ENCODE assay signal across 8 cellular contexts in the genomic region with DNA sequence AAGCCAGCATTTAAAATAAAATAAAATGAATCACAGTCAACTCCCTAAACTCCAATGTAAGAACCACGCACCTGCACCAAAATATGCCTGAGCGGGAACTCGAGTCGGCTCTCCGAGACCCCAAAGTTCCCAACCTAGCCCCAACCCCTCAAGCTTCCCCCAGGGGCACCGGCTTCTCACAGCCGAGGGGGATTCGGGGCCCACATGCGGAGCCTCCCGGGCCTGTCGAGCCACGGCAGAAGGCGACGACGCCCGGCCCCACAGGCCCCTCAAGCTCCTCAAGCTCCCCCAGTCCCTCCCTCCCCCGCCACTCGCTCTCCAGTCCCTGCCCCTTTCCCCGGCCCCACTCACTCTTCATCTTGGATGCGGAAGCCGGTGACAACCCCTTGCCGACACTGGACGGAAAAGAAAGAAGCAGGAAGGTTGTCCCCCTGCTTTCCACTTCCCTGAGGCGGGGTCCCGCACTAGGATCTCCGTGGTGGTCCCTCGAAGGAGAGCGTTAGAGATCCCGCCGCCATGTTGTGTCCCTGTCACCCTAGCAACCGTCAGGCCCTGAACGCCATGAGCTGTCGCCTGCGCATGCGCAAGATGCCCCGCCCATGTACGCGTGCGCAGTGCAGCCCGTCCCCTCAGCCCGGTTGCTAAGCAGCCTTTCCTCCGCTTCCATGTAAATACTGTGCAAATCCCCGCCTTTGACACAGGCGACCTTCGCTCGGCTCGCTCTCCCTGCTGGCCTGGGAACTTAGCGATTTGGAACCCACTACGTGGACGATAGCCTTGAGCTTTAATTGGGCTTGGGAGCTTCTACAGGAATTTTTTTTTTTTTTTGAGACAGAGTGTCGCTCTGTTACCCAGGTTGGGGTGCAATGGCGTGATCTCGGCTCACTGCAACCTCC. TPM values are rescaled to one million over a fixed set of nuclear protein-coding genes. Genes with fewer than 3 reads are reported as not detected.
A peak's percentile ranks its signal among the peaks of the same experiment; 100 is the strongest.
DNase-seq lines count a peak whose midpoint lies in the region; ATAC-seq and TF ChIP-seq lines count a peak whose summit lies in the region.

A gene with protein sequence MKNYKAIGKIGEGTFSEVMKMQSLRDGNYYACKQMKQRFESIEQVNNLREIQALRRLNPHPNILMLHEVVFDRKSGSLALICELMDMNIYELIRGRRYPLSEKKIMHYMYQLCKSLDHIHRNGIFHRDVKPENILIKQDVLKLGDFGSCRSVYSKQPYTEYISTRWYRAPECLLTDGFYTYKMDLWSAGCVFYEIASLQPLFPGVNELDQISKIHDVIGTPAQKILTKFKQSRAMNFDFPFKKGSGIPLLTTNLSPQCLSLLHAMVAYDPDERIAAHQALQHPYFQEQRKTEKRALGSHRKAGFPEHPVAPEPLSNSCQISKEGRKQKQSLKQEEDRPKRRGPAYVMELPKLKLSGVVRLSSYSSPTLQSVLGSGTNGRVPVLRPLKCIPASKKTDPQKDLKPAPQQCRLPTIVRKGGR (minus strand): TSS at position 554 of the 896 bp plus-strand sequence. CDS start 196 bp downstream, at position 358.

- H3K4me1 ChIP-seq in thoracic aorta (ENCODE audit: control insufficient read depth in 1 of 2, low read depth in 2 of 2): peaks cover 4 to 9% of the 10 kb centered on the region in 2 donors

- peak within 1 kb of the TSS in 1 of 2 donors; percentile 51 for H3K27ac ChIP-seq in thoracic aorta

- POLR2A ChIA-PET in GM10248 (lab: Yijun Ruan, JAX): interaction anchor here (0.8 to 1.0 kb wide), 2 partner anchors 12 to 255 kb away, joined by 7 read pairs; no protein-coding TSS in a partner anchor
- POLR2A ChIA-PET in activated naive CD8-positive, alpha-beta T cell treated with anti-CD3 and anti-CD28 coated beads, Interleukin-2, amount 10 ng/mL, durations not matched to agents 7 days and 5 days (lab: Charles Lee): interaction anchor here (0.8 to 2.3 kb wide), 6 partner anchors 10 to 598 kb away, joined by 3 to 10 read pairs (median 4); partner anchors contain the start of gene WDR20

- ATAC-seq in HG02759 (IDR thresholded peaks at IDR 0.05; ENCODE audit: unreplicated experiment) (peak; percentile 95), Right ventricle myocardium inferior (peak; percentile 97), thoracic aorta (ENCODE audit: insufficient number of reproducible peaks, low FRiP score, low read depth) (peak; percentile 96)
- peak; percentile 95 for ATAC-seq in activated naive CD8-positive, alpha-beta T cell treated with anti-CD3 and anti-CD28 coated beads, Interleukin-2, amount 10 ng/mL, durations not matched to agents 7 days and 5 days (ENCODE audit: low read depth)

- CTCF ChIA-PET in GM10248 (lab: Yijun Ruan, JAX): interaction anchor here (0.8 to 4.5 kb wide), 6 partner anchors 9 to 534 kb away, joined by 3 to 37 read pairs (median 5); no protein-coding TSS in a partner anchor

- H3K27me3 ChIP-seq in thoracic aorta (replicated peaks; ENCODE audit: insufficient read depth): no peaks in the 10 kb centered on the region

- H3K4me1 Mint-ChIP-seq in activated naive CD8-positive, alpha-beta T cell treated with anti-CD3 and anti-CD28 coated beads, Interleukin-2, amount 10 ng/mL, durations not matched to agents 7 days and 5 days: peaks cover 7% of the 10 kb centered on the region
- peaks cover 11% of the 10 kb centered on the region for H3K4me1 Mint-ChIP-seq in osteocyte (ENCODE audit: unreplicated experiment)

- H3K9me3 Mint-ChIP-seq in activated naive CD8-positive, alpha-beta T cell treated with anti-CD3 and anti-CD28 coated beads, Interleukin-2, amount 10 ng/mL, durations not matched to agents 7 days and 5 days: no peaks in the 10 kb centered on the region
- H3K9me3 Mint-ChIP-seq in osteocyte (ENCODE audit: unreplicated experiment): no peaks in the 10 kb centered on the region

- DNase-seq in GM10248 (ENCODE audit: extremely low spot score): peak; percentile 98
- DNase-seq in NCI-H128 (lab: John Stamatoyannopoulos, UW; ENCODE audit: unreplicated experiment): peak; percentile 97
- peak; percentile 78 for DNase-seq in SKM-1 treated with dmso at 0.1 percent for 144 hours (lab: John Stamatoyannopoulos, UW; ENCODE audit: unreplicated experiment)
- DNase-seq in activated naive CD8-positive, alpha-beta T cell treated with anti-CD3 and anti-CD28 coated beads, Interleukin-2, amount 10 ng/mL, durations not matched to agents 7 days and 5 days: peak; percentile 99
- DNase-seq in Right ventricle myocardium inferior (ENCODE audit: missing footprints): peak; percentile 96
- DNase-seq in osteocyte (ENCODE audit: extremely low spot score, unreplicated experiment): peak; percentile 100
- DNase-seq in thoracic aorta (ENCODE audit: low spot score): peak; percentile 86

- peaks cover 14% of the 10 kb centered on the region for H3K27me3 Mint-ChIP-seq in activated naive CD8-positive, alpha-beta T cell treated with anti-CD3 and anti-CD28 coated beads, Interleukin-2, amount 10 ng/mL, durations not matched to agents 7 days and 5 days
- no peaks in the 10 kb centered on the region for H3K27me3 Mint-ChIP-seq in osteocyte (ENCODE audit: unreplicated experiment)

- intact Hi-C loops in Right ventricle myocardium inferior (cut with DNase I): loop anchor here (5.0 kb wide), 2 partner anchors 38 to 53 kb away; no protein-coding TSS in a partner anchor

- H3K4me3 Mint-ChIP-seq in activated naive CD8-positive, alpha-beta T cell treated with anti-CD3 and anti-CD28 coated beads, Interleukin-2, amount 10 ng/mL, durations not matched to agents 7 days and 5 days: peak within 1 kb of the TSS; percentile 96
- peak within 1 kb of the TSS; percentile 95 for H3K4me3 Mint-ChIP-seq in osteocyte (ENCODE audit: unreplicated experiment)

- TF ChIP-seq CTCF in GM10248 (IDR thresholded peaks at IDR 0.05; ENCODE audit: control extremely low read depth, extremely low read depth, low read depth, missing control alignments) (no peak), osteocyte (IDR thresholded peaks at IDR 0.05) (no peak), thoracic aorta (IDR thresholded peaks at IDR 0.05) (no peak)

- H3K9me3 ChIP-seq in thoracic aorta: no peaks in the 10 kb centered on the region

- H3K27ac Mint-ChIP-seq in activated naive CD8-positive, alpha-beta T cell treated with anti-CD3 and anti-CD28 coated beads, Interleukin-2, amount 10 ng/mL, durations not matched to agents 7 days and 5 days: peak within 1 kb of the TSS; percentile 82
- H3K27ac Mint-ChIP-seq in osteocyte (ENCODE audit: unreplicated experiment): peak within 1 kb of the TSS; percentile 97

- H3K36me3 ChIP-seq in thoracic aorta: no peaks in the 10 kb centered on the region

- no peaks in the 10 kb centered on the region for H3K36me3 Mint-ChIP-seq in activated naive CD8-positive, alpha-beta T cell treated with anti-CD3 and anti-CD28 coated beads, Interleukin-2, amount 10 ng/mL, durations not matched to agents 7 days and 5 days
- H3K36me3 Mint-ChIP-seq in osteocyte (ENCODE audit: unreplicated experiment): no peaks in the 10 kb centered on the region

- H3K4me3 ChIP-seq in thoracic aorta: peak within 1 kb of the TSS; percentile 96

RNA-seq across cellular contexts. Expression of the gene that starts here (rescaled TPM):
- 1 to 10 TPM; 2.4 to 2.7 TPM for total RNA-seq in activated naive CD8-positive, alpha-beta T cell treated with anti-CD3 and anti-CD28 coated beads, Interleukin-2, amount 10 ng/mL, durations not matched to agents 7 days and 5 days
- total RNA-seq in Right ventricle myocardium inferior (9.4 TPM), osteocyte (5.8 and 9.5 TPM in 2 replicates), thoracic aorta (10 to 100 TPM; 15.0 to 41.0 TPM)
